In the genomic region with DNA sequence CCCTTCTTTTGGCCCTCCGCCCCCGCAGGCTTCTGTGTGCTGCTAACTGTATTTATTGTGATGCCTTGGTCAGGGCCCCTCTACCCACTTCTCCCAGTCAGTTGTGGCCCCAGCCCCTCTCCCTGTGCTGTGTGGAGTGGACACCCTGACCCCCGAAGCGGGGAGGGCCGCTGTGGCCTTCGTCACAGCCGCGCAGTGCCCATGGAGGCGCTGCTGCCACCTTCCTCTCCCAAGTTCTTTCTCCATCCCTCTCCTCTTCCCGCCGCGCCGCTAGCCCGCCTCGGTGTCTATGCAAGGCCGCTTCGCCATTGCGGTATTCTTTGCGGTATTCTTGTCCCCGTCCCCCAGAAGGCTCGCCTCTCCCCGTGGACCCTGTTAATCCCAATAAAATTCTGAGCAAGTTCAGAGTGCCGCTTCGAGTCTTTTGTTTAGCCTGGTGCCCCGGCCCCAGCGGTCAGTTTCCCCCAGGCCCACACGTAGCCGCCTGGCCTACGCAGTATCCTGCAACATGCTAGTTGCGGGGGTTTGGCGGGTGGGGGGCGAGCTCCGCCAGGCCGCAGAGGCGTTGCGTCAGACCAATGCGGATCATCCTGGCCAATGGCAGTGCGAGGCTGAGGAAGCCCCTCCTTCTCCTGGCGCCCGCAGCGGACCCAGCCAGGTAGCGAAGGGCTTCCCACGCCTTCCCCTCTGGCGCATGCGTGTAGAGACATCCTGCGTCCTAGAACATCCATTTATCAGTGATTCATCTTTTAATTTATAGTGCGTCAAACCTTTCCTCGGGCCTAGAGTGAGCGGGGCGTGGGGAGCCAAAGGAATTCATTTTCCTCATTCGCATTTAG, we compare ENCODE assay signal across 8 cellular contexts. TPM values are rescaled to one million over a fixed set of nuclear protein-coding genes. Genes with fewer than 3 reads are reported as not detected.
DNase-seq lines count a peak whose midpoint lies in the region; ATAC-seq and TF ChIP-seq lines count a peak whose summit lies in the region.

No MANE protein-coding gene starts in this region.

- peaks cover 9% of the 10 kb centered on the region for H4K20me1 ChIP-seq in hepatocyte (ENCODE audit: insufficient read depth, poor library complexity, severe bottlenecking)

- TF ChIP-seq CTCF in ascending aorta (IDR thresholded peaks at IDR 0.05) (no peak), hepatocyte (IDR thresholded peaks at IDR 0.05; ENCODE audit: poor library complexity) (no peak), psoas muscle (IDR thresholded peaks at IDR 0.05) (no peak)

- peak overlapping the region; percentile 82 to 96 for H3K27ac ChIP-seq in ascending aorta
- H3K27ac ChIP-seq in hepatocyte, result peak overlapping the region; percentile 90
- peak overlapping the region; percentile 72 for H3K27ac ChIP-seq in psoas muscle

- H3K36me3 ChIP-seq in ascending aorta (peaks cover 4 to 25% of the 10 kb centered on the region in 2 donors), hepatocyte (replicated peaks; ENCODE audit: insufficient read depth, low read depth) (no peaks in the 10 kb centered on the region), psoas muscle (ENCODE audit: insufficient read depth in 1 of 2, low read depth in 1 of 2) (peaks cover 0 to 18% of the 10 kb centered on the region in 2 donors)

- peak overlapping the region; percentile 63 for H2AFZ ChIP-seq in hepatocyte

- peaks cover 11% of the 10 kb centered on the region for H3K79me2 ChIP-seq in hepatocyte

- peaks cover 0 to 2% of the 10 kb centered on the region in 2 donors for H3K4me1 ChIP-seq in ascending aorta
- no peaks in the 10 kb centered on the region for H3K4me1 ChIP-seq in hepatocyte (ENCODE audit: insufficient read depth)
- H3K4me1 ChIP-seq in psoas muscle, result no peaks in the 10 kb centered on the region

- peak overlapping the region; percentile 83 for H3K4me2 ChIP-seq in hepatocyte

- H3K9me2 ChIP-seq in hepatocyte (replicated peaks; ENCODE audit: insufficient read depth), result no peaks in the 10 kb centered on the region

- intact Hi-C loops in ascending aorta (cut with DNase I), result loop anchor here (5.0 to 10.0 kb wide), 2 partner anchors 596 to 1719 kb away; a partner anchor contains a TSS
- intact Hi-C loops in psoas muscle (cut with DNase I), result loop anchor here in 1 of 2 donors (10.0 kb wide), 1 partner anchor 136 kb away; a partner anchor contains a TSS

- DNase-seq in EL (peak; percentile 68), T follicular helper cell (ENCODE audit: low read depth) (peak; percentile 81), ascending aorta (ENCODE audit: low spot score in 2 of 2) (peak; percentile 66 to 88), hepatocyte (ENCODE audit: low spot score) (peak; percentile 92), psoas muscle (peak; percentile 83 to 88), ureter (ENCODE audit: low spot score) (peak; percentile 81)

- H3K9me3 ChIP-seq in ascending aorta, result no peaks in the 10 kb centered on the region
- no peaks in the 10 kb centered on the region for H3K9me3 ChIP-seq in hepatocyte (ENCODE audit: low read depth)
- no peaks in the 10 kb centered on the region for H3K9me3 ChIP-seq in psoas muscle

- peak; percentile 38 for ATAC-seq in HG03342 (IDR thresholded peaks at IDR 0.05; ENCODE audit: unreplicated experiment)
- peak; percentile 77 to 88 (median 80) for ATAC-seq in psoas muscle
- ATAC-seq in HG02623 (IDR thresholded peaks at IDR 0.05; ENCODE audit: unreplicated experiment), result no peak

- WGBS in hepatocyte (ENCODE audit: low lambda C conversion rate, missing lambda C conversion rate), result 65% methylated on average over 50 of the region's 51 CpGs
- WGBS in psoas muscle, 3 donors, result 27 to 47% (median 40%) methylated on average over 32 to 51 of the region's 51 CpGs

- H3K4me3 ChIP-seq in ascending aorta (peak overlapping the region; percentile 38 to 60), hepatocyte (peak overlapping the region; percentile 28), psoas muscle (peak overlapping the region; percentile 62)

- H3K27me3 ChIP-seq in ascending aorta (no peaks in the 10 kb centered on the region), hepatocyte (no peaks in the 10 kb centered on the region), psoas muscle (ENCODE audit: insufficient read depth in 3 of 3, low read length in 2 of 3) (peaks cover 0 to 22% (median 0%) of the 10 kb centered on the region in 3 donors)

RNA-seq across cellular contexts. Expression of a gene that starts 5.6 kb away (rescaled TPM):
- 5.0 TPM for total RNA-seq in ascending aorta
- total RNA-seq in hepatocyte, result 7.1 and 12.5 TPM in 2 replicates
- 4.0 and 4.8 TPM in 2 replicates for polyA plus RNA-seq in hepatocyte
- total RNA-seq in psoas muscle, result 1 to 10 TPM; 3.4 to 8.2 (median 4.8) TPM
- 1 to 10 TPM in 2 of 3 donors, under 1 TPM in 1; 0.89 to 5.2 (median 1.5) TPM for polyA plus RNA-seq in psoas muscle
- total RNA-seq in ureter, result 34.1 TPM

RNA-seq across cellular contexts. Expression of a gene that starts 6.2 kb away (rescaled TPM):
- total RNA-seq in ascending aorta (42.3 TPM), hepatocyte (33.5 and 38.2 TPM in 2 replicates), psoas muscle (10 to 100 TPM; 20.0 to 56.4 (median 28.1) TPM), ureter (74.8 TPM)
- polyA plus RNA-seq in hepatocyte (78.6 and 110 TPM in 2 replicates), psoas muscle (10 to 100 TPM in 2 of 3 donors, 1 to 10 TPM in 1; 9.2 to 45.2 (median 23.2) TPM)

RNA-seq across cellular contexts. Expression of a gene that starts 39.8 kb away (rescaled TPM):
- total RNA-seq in ascending aorta, result 2.1 TPM
- total RNA-seq in hepatocyte, result 2.2 and 3.4 TPM in 2 replicates
- 1.2 TPM in 2 replicates for polyA plus RNA-seq in hepatocyte
- under 1 TPM; 0.13 to 0.34 (median 0.20) TPM for total RNA-seq in psoas muscle
- polyA plus RNA-seq in psoas muscle, result under 1 TPM; 0.03 to 0.16 (median 0.08) TPM
- total RNA-seq in ureter, result 7.6 TPM
